Comparison of ENCODE assay signal across 19 cellular contexts in genomic region chr17:4933646-4934045, GRCh38. TPM values are rescaled to one million over a fixed set of nuclear protein-coding genes. Genes with fewer than 3 reads are reported as not detected.
DNase-seq lines count a peak whose midpoint lies in the region; ATAC-seq and TF ChIP-seq lines count a peak whose summit lies in the region.
"Had no signal": no experiment of that assay in that cellular context is flagged by ENCODE, and none has a peak within 500 bp of the region (broad histone marks: within the 10 kb centered on the region; RNA-seq: fewer than 3 reads in every experiment).

No MANE protein-coding gene starts in this region.

- no peaks in the 10 kb centered on the region for H3K9me2 ChIP-seq in HCT116 (ENCODE audit: insufficient read depth)

- peaks cover 9 to 17% of the 10 kb centered on the region in 2 experiments for H3K4me1 ChIP-seq in HCT116 (ENCODE audit: control insufficient read depth in 1 of 2, insufficient read depth in 2 of 2, low read length in 2 of 2)
- H3K4me1 ChIP-seq in skeletal muscle satellite cell (ENCODE audit: control insufficient read depth, insufficient read depth, low read length): peaks cover 14% of the 10 kb centered on the region

- H3K9me3 ChIP-seq in HCT116 (ENCODE audit: control insufficient read depth in 1 of 2, insufficient read depth in 1 of 2, low read depth in 1 of 2, low read length in 2 of 2) (no peaks in the 10 kb centered on the region), skeletal muscle satellite cell (replicated peaks; ENCODE audit: low read length) (no peaks in the 10 kb centered on the region)
- H3K9me3 ChIP-seq: heart left ventricle, uterus had no signal

- TF ChIP-seq POLR2A in HCT116 (IDR thresholded peaks at IDR 0.05; ENCODE audit: borderline replicate concordance, extremely low read depth, insufficient read depth, insufficient read length): no peak

- DNase-seq in activated CD8-positive, alpha-beta memory T cell treated with anti-CD3 and anti-CD28 coated beads, Interleukin-2, amount 10 ng/mL, durations not matched to agents 7 days and 5 days: no peak
- no peak for DNase-seq in activated CD8-positive, alpha-beta memory T cell treated with anti-CD3 and anti-CD28 coated beads, Interleukin-2, amount 50 U/mL, for 4 hours
- DNase-seq in HCT116 (ENCODE audit: low read depth, low spot score) (no peak), HCEC 1CT (no peak), activated T-cell treated with anti-CD3 and anti-CD28 coated beads for 4 hours (no peak)
- DNase-seq in central memory CD8-positive, alpha-beta T cell (ENCODE audit: low spot score in 2 of 2): no peak
- DNase-seq: activated naive CD4-positive, alpha-beta T cell treated with Interleukin-2 at 50 U/mL for 16 hours; COR-L47; Karpas-422; NCI-H1417 treated with DMSO at 0.1 percent for 48 hours; uterus had no signal

- H3K4me2 ChIP-seq in HCT116 (ENCODE audit: low read length) (peak overlapping the region; percentile 56; the same call in 1 of the 2 replicates), skeletal muscle satellite cell (ENCODE audit: low read length) (peak overlapping the region; percentile 37)

- peaks cover 11% of the 10 kb centered on the region for H3K79me2 ChIP-seq in HCT116 (ENCODE audit: insufficient read depth, low read length)

- H3K4me3 Mint-ChIP-seq in activated CD8-positive, alpha-beta memory T cell treated with anti-CD3 and anti-CD28 coated beads, Interleukin-2, amount 10 ng/mL, durations not matched to agents 7 days and 5 days: no peak overlapping the region
- H3K4me3 Mint-ChIP-seq in central memory CD8-positive, alpha-beta T cell: peak overlapping the region; percentile 51
- H3K4me3 Mint-ChIP-seq: WTC11 had no signal

- H3K36me3 ChIP-seq in HCT116 (ENCODE audit: control insufficient read depth in 1 of 2, insufficient read depth in 2 of 2, low read length in 2 of 2) (peaks cover 0 to 17% of the 10 kb centered on the region in 2 experiments; a peak in 1 of 4 replicates), skeletal muscle satellite cell (ENCODE audit: insufficient read depth, low read length) (peaks cover 21% of the 10 kb centered on the region)
- H3K36me3 ChIP-seq: uterus had no signal

- no peak overlapping the region for H2AFZ ChIP-seq in HCT116 (ENCODE audit: low read depth, low read length, poor library complexity, severe bottlenecking)

- POLR2A ChIA-PET in HCT116 (lab: Charles Lee): interaction anchor here (0.7 kb wide), 1 partner anchor 1724 kb away, joined by 3 read pairs; no protein-coding TSS in a partner anchor

- no peak for ATAC-seq in activated CD8-positive, alpha-beta memory T cell treated with anti-CD3 and anti-CD28 coated beads, Interleukin-2, amount 10 ng/mL, durations not matched to agents 7 days and 5 days
- ATAC-seq in HCT116 (0 out of 2 replicates have a peak, but pooled peaks have one; percentile 2), HG02973 (IDR thresholded peaks at IDR 0.05; ENCODE audit: unreplicated experiment) (no peak)
- no peak for ATAC-seq in central memory CD8-positive, alpha-beta T cell (replicated peaks; ENCODE audit: extremely low read depth, poor library complexity, severe bottlenecking)

- peak overlapping the region; percentile 65 for H3K27ac Mint-ChIP-seq in activated CD8-positive, alpha-beta memory T cell treated with anti-CD3 and anti-CD28 coated beads, Interleukin-2, amount 10 ng/mL, durations not matched to agents 7 days and 5 days
- H3K27ac Mint-ChIP-seq in central memory CD8-positive, alpha-beta T cell (ENCODE audit: low read depth): peak overlapping the region; percentile 89
- H3K27ac Mint-ChIP-seq: WTC11 had no signal

- H3K9ac ChIP-seq in HCT116 (ENCODE audit: low read length) (no peak overlapping the region), skeletal muscle satellite cell (ENCODE audit: low read depth, low read length) (peak overlapping the region; percentile 32)

- no peak for TF ChIP-seq CTCF in HCT116 (IDR thresholded peaks at IDR 0.05 in 2 of 3, conservative IDR thresholded peaks at IDR 0.05 in 1 of 3; ENCODE audit: borderline replicate concordance in 1 of 3, insufficient read depth in 1 of 3, low read depth in 2 of 3, low read length in 2 of 3)

- H4K20me1 ChIP-seq in HCT116 (ENCODE audit: insufficient read depth): no peaks in the 10 kb centered on the region

- intact Hi-C loops in HCT116 (cut with micrococcal nuclease): loop anchor here (2.0 kb wide), 1 partner anchor 13 kb away; no protein-coding TSS in a partner anchor

- TF ChIP-seq RAD21 in HCT116 (IDR thresholded peaks at IDR 0.05; ENCODE audit: low read depth): no peak

- H3K27me3 ChIP-seq in HCT116 (ENCODE audit: insufficient read depth, low read length) (no peaks in the 10 kb centered on the region), skeletal muscle satellite cell (ENCODE audit: control insufficient read depth, insufficient read depth, low read length) (no peaks in the 10 kb centered on the region)
- H3K27me3 ChIP-seq: heart left ventricle, uterus had no signal

- CTCF ChIA-PET in activated CD8-positive, alpha-beta memory T cell treated with anti-CD3 and anti-CD28 coated beads, Interleukin-2, amount 10 ng/mL, durations not matched to agents 7 days and 5 days (lab: Charles Lee): interaction anchor here (0.8 to 1.3 kb wide), 2 partner anchors 24 to 30 kb away, joined by 3 to 7 read pairs; partner anchors contain the start of gene CHRNE
- CTCF ChIA-PET in HCT116 (lab: Charles Lee): no interaction called here

- RAD21 ChIA-PET in HCT116 (lab: Charles Lee; ENCODE audit: low non-redundant PET in 1 of 2, low total read pairs in 2 of 2, uncharacterized antibody in 2 of 2, unreplicated experiment in 2 of 2): no interaction called here

- no peaks in the 10 kb centered on the region for H3K27me3 Mint-ChIP-seq in activated CD8-positive, alpha-beta memory T cell treated with anti-CD3 and anti-CD28 coated beads, Interleukin-2, amount 10 ng/mL, durations not matched to agents 7 days and 5 days
- H3K27me3 Mint-ChIP-seq in central memory CD8-positive, alpha-beta T cell: no peaks in the 10 kb centered on the region

- no TSS peak for BruUV-seq in HCT116 (replicated peaks; lab: Mats Ljungman, UMichigan)

- H3K27ac ChIP-seq in HCT116 (ENCODE audit: low read depth, low read length): no peak overlapping the region
- H3K27ac ChIP-seq: uterus had no signal

- H3K4me1 Mint-ChIP-seq in activated CD8-positive, alpha-beta memory T cell treated with anti-CD3 and anti-CD28 coated beads, Interleukin-2, amount 10 ng/mL, durations not matched to agents 7 days and 5 days: peaks cover 39% of the 10 kb centered on the region
- peaks cover 49% of the 10 kb centered on the region for H3K4me1 Mint-ChIP-seq in central memory CD8-positive, alpha-beta T cell

- peaks cover 26% of the 10 kb centered on the region for H3K36me3 Mint-ChIP-seq in activated CD8-positive, alpha-beta memory T cell treated with anti-CD3 and anti-CD28 coated beads, Interleukin-2, amount 10 ng/mL, durations not matched to agents 7 days and 5 days
- peaks cover 9% of the 10 kb centered on the region for H3K36me3 Mint-ChIP-seq in central memory CD8-positive, alpha-beta T cell (ENCODE audit: insufficient read depth)

- H3K4me3 ChIP-seq in HCT116 (replicated peaks in 1 of 2; ENCODE audit: low read depth in 1 of 2, low read length in 2 of 2) (no peak overlapping the region), skeletal muscle satellite cell (ENCODE audit: low read length) (no peak overlapping the region)
- H3K4me3 ChIP-seq: uterus had no signal

- no peaks in the 10 kb centered on the region for H3K9me3 Mint-ChIP-seq in activated CD8-positive, alpha-beta memory T cell treated with anti-CD3 and anti-CD28 coated beads, Interleukin-2, amount 10 ng/mL, durations not matched to agents 7 days and 5 days (ENCODE audit: low read depth)
- H3K9me3 Mint-ChIP-seq in central memory CD8-positive, alpha-beta T cell: no peaks in the 10 kb centered on the region
- H3K9me3 Mint-ChIP-seq: WTC11 had no signal

RNA-seq across cellular contexts. Expression of gene GP1BA, which starts 1.6 kb away (rescaled TPM):
- total RNA-seq in activated CD8-positive, alpha-beta memory T cell treated with anti-CD3 and anti-CD28 coated beads, Interleukin-2, amount 10 ng/mL, durations not matched to agents 7 days and 5 days: not detected
- not detected for total RNA-seq in HCT116 (2021; ENCODE audit: unreplicated experiment)
- 2.5 TPM in 2 replicates for polyA plus RNA-seq in HCT116 (2012)
- not detected in 2 replicates for total RNA-seq in skeletal muscle satellite cell (2012; rRNA removed)
- total RNA-seq: HT-29, renal cortical epithelial cell, uterus, WTC11 had no signal
- polyA plus RNA-seq: AG04450, keratinocyte had no signal

RNA-seq across cellular contexts. Expression of gene SLC25A11, which starts 6.2 kb away (rescaled TPM):
- 10 to 100 TPM; 82.3 to 84.6 TPM for total RNA-seq in activated CD8-positive, alpha-beta memory T cell treated with anti-CD3 and anti-CD28 coated beads, Interleukin-2, amount 10 ng/mL, durations not matched to agents 7 days and 5 days
- total RNA-seq in HCT116 (2021; ENCODE audit: unreplicated experiment): 75.1 TPM
- 78.4 and 79.1 TPM in 2 replicates for polyA plus RNA-seq in HCT116 (2012)
- 49.2 and 64.9 TPM in 2 replicates for total RNA-seq in skeletal muscle satellite cell (2012; rRNA removed)

RNA-seq across cellular contexts. Expression of gene RNF167, which starts 6.4 kb away (rescaled TPM):
- 100 to 1,000 TPM; 226 to 273 TPM for total RNA-seq in activated CD8-positive, alpha-beta memory T cell treated with anti-CD3 and anti-CD28 coated beads, Interleukin-2, amount 10 ng/mL, durations not matched to agents 7 days and 5 days
- total RNA-seq in HCT116 (2021; ENCODE audit: unreplicated experiment): 105 TPM
- 98.7 and 129 TPM in 2 replicates for polyA plus RNA-seq in HCT116 (2012)
- total RNA-seq in skeletal muscle satellite cell (2012; rRNA removed): 23.6 and 36.0 TPM in 2 replicates

RNA-seq across cellular contexts. Expression of gene PFN1, which starts 14.7 kb away (rescaled TPM):
- 1,000 to 10,000 TPM; 2,029 to 2,329 TPM for total RNA-seq in activated CD8-positive, alpha-beta memory T cell treated with anti-CD3 and anti-CD28 coated beads, Interleukin-2, amount 10 ng/mL, durations not matched to agents 7 days and 5 days
- total RNA-seq in HCT116 (2021; ENCODE audit: unreplicated experiment): 1,213 TPM
- 1,800 and 2,181 TPM in 2 replicates for polyA plus RNA-seq in HCT116 (2012)
- total RNA-seq in skeletal muscle satellite cell (2012; rRNA removed): 636 and 820 TPM in 2 replicates

RNA-seq across cellular contexts. Expression of gene ENO3, which starts 17.3 kb away (rescaled TPM):
- total RNA-seq in activated CD8-positive, alpha-beta memory T cell treated with anti-CD3 and anti-CD28 coated beads, Interleukin-2, amount 10 ng/mL, durations not matched to agents 7 days and 5 days: 10 to 100 TPM; 27.7 to 30.8 TPM
- 24.6 TPM for total RNA-seq in HCT116 (2021; ENCODE audit: unreplicated experiment)
- polyA plus RNA-seq in HCT116 (2012): 23.5 and 26.1 TPM in 2 replicates
- 2.5 and 37.8 TPM in 2 replicates for total RNA-seq in skeletal muscle satellite cell (2012; rRNA removed)
